Comparison of ENCODE assay signal across 8 cellular contexts in the genomic region with DNA sequence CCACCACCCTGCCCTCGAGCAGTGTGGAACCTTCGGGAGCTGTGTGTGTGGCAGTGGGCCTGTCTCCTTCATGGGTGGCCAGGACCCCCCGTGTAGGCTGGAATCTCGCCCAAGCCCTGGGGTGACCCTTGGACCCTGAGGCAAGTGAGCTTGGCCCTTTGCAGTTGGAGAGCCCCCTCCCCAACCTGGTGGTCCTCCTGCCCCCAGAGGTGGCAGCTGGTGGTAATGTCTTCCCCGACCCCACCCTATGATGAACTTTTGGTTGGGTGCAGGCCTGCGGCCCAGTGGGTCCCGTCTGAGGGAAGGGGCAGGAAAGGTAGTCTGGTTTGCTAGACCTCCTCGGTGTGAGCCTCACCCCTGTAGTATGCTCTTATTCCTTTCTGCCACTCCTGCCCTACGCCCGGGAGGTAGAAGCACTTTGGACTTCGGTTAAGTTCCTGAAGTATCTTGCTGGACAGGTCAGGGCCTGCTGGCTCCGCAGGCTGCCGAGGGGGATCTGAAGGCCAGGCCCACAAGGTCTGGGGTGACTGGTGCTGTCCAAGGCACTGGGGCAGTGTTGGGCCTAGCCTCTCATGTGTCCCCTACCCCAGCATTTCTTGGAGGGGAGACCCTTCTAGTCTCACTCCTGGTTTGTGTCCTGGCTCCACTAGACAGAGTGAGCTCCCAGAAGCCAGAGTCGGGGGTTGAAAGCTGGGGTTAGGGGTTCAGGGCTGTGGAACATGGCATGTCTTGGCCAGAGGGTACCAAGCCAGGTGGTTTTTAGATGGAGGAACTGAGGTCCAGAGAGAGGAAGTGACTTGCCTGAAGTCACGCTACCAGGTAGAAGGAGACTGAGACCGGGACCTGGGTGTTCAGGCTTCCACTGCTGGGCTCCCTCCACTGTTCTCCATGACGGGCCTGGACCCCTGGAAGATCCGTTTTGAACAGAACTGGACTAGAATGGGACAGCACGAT. TPM values are rescaled to one million over a fixed set of nuclear protein-coding genes. Genes with fewer than 3 reads are reported as not detected.
DNase-seq lines count a peak whose midpoint lies in the region; ATAC-seq and TF ChIP-seq lines count a peak whose summit lies in the region.

No MANE protein-coding gene starts in this region.

- peak overlapping the region; percentile 98 for H3K27ac Mint-ChIP-seq in activated naive CD8-positive, alpha-beta T cell treated with anti-CD3 and anti-CD28 coated beads, Interleukin-2, amount 10 ng/mL, durations not matched to agents 7 days and 5 days
- peak overlapping the region; percentile 77 to 99 for H3K27ac Mint-ChIP-seq in stimulated activated naive CD8-positive, alpha-beta T cell treated with anti-CD3 and anti-CD28 coated beads, Interleukin-15, amount 100 ng/mL, for 72 hours

- H3K27me3 ChIP-seq in kidney epithelial cell (ENCODE audit: control insufficient read depth, insufficient read depth, low read length), result no peaks in the 10 kb centered on the region

- peaks cover 4% of the 10 kb centered on the region for H3K27me3 Mint-ChIP-seq in activated naive CD8-positive, alpha-beta T cell treated with anti-CD3 and anti-CD28 coated beads, Interleukin-2, amount 10 ng/mL, durations not matched to agents 7 days and 5 days
- H3K27me3 Mint-ChIP-seq in stimulated activated naive CD8-positive, alpha-beta T cell treated with anti-CD3 and anti-CD28 coated beads, Interleukin-15, amount 100 ng/mL, for 72 hours, result no peaks in the 10 kb centered on the region

- ATAC-seq in activated naive CD8-positive, alpha-beta T cell treated with anti-CD3 and anti-CD28 coated beads, Interleukin-2, amount 10 ng/mL, durations not matched to agents 7 days and 5 days (ENCODE audit: low read depth), result no peak
- no peak for ATAC-seq in stimulated activated naive CD8-positive, alpha-beta T cell treated with anti-CD3 and anti-CD28 coated beads, Interleukin-15, amount 100 ng/mL, for 72 hours
- ATAC-seq in GM18873 (IDR thresholded peaks at IDR 0.05; ENCODE audit: low FRiP score, unreplicated experiment), result no peak

- no peaks in the 10 kb centered on the region for H3K9me3 Mint-ChIP-seq in activated naive CD8-positive, alpha-beta T cell treated with anti-CD3 and anti-CD28 coated beads, Interleukin-2, amount 10 ng/mL, durations not matched to agents 7 days and 5 days
- no peaks in the 10 kb centered on the region for H3K9me3 Mint-ChIP-seq in stimulated activated naive CD8-positive, alpha-beta T cell treated with anti-CD3 and anti-CD28 coated beads, Interleukin-15, amount 100 ng/mL, for 72 hours

- H3K4me3 Mint-ChIP-seq in activated naive CD8-positive, alpha-beta T cell treated with anti-CD3 and anti-CD28 coated beads, Interleukin-2, amount 10 ng/mL, durations not matched to agents 7 days and 5 days, result peak overlapping the region; percentile 98
- peak overlapping the region; percentile 96 to 98 for H3K4me3 Mint-ChIP-seq in stimulated activated naive CD8-positive, alpha-beta T cell treated with anti-CD3 and anti-CD28 coated beads, Interleukin-15, amount 100 ng/mL, for 72 hours

- POLR2A ChIA-PET in activated naive CD8-positive, alpha-beta T cell treated with anti-CD3 and anti-CD28 coated beads, Interleukin-2, amount 10 ng/mL, durations not matched to agents 7 days and 5 days (lab: Charles Lee), result interaction anchor here (0.9 to 1.3 kb wide), 3 partner anchors 9 to 92 kb away, joined by 3 to 6 read pairs (median 3); partner anchors contain the start of gene TRIM62

- no peak for TF ChIP-seq CTCF in kidney epithelial cell (IDR thresholded peaks at IDR 0.05; ENCODE audit: insufficient read depth, low read length, poor library complexity, severe bottlenecking)

- peak overlapping the region; percentile 56 for H3K4me3 ChIP-seq in kidney epithelial cell (ENCODE audit: low read depth, low read length)

- peaks cover 16% of the 10 kb centered on the region for H3K4me1 Mint-ChIP-seq in activated naive CD8-positive, alpha-beta T cell treated with anti-CD3 and anti-CD28 coated beads, Interleukin-2, amount 10 ng/mL, durations not matched to agents 7 days and 5 days
- H3K4me1 Mint-ChIP-seq in stimulated activated naive CD8-positive, alpha-beta T cell treated with anti-CD3 and anti-CD28 coated beads, Interleukin-15, amount 100 ng/mL, for 72 hours, result peaks cover 46% of the 10 kb centered on the region

- H3K36me3 ChIP-seq in kidney epithelial cell (ENCODE audit: control insufficient read depth, insufficient read depth, low read length), result no peaks in the 10 kb centered on the region

- peaks cover 3% of the 10 kb centered on the region for H3K36me3 Mint-ChIP-seq in activated naive CD8-positive, alpha-beta T cell treated with anti-CD3 and anti-CD28 coated beads, Interleukin-2, amount 10 ng/mL, durations not matched to agents 7 days and 5 days

- DNase-seq in DMS79 treated with DMSO at 0.1 percent for 48 hours (lab: John Stamatoyannopoulos, UW) (peak; percentile 13), DMS79 (lab: John Stamatoyannopoulos, UW) (no peak), kidney epithelial cell (ENCODE audit: low read depth) (no peak)
- no peak for DNase-seq in activated naive CD8-positive, alpha-beta T cell treated with anti-CD3 and anti-CD28 coated beads, Interleukin-2, amount 10 ng/mL, durations not matched to agents 7 days and 5 days
- DNase-seq in stimulated activated naive CD8-positive, alpha-beta T cell treated with anti-CD3 and anti-CD28 coated beads, Interleukin-15, amount 100 ng/mL, for 72 hours, result no peak
- no peak for DNase-seq in stimulated activated naive CD4-positive, alpha-beta T cell treated with Interleukin-2 at 50 U/mL for 16 hours (lab: John Stamatoyannopoulos, UW)
- DNase-seq in activated CD4-positive, CD25-positive, alpha-beta regulatory T cell (lab: John Stamatoyannopoulos, UW), result no peak

RNA-seq across cellular contexts. Expression of gene ZNF362, which starts 1.7 kb away (rescaled TPM):
- 10 to 100 TPM; 18.8 to 23.1 TPM for total RNA-seq in activated naive CD8-positive, alpha-beta T cell treated with anti-CD3 and anti-CD28 coated beads, Interleukin-2, amount 10 ng/mL, durations not matched to agents 7 days and 5 days
- total RNA-seq in kidney epithelial cell, result 20.7 and 26.0 TPM in 2 replicates
